ENCODE assay signal across 1 cellular context in the genomic region with DNA sequence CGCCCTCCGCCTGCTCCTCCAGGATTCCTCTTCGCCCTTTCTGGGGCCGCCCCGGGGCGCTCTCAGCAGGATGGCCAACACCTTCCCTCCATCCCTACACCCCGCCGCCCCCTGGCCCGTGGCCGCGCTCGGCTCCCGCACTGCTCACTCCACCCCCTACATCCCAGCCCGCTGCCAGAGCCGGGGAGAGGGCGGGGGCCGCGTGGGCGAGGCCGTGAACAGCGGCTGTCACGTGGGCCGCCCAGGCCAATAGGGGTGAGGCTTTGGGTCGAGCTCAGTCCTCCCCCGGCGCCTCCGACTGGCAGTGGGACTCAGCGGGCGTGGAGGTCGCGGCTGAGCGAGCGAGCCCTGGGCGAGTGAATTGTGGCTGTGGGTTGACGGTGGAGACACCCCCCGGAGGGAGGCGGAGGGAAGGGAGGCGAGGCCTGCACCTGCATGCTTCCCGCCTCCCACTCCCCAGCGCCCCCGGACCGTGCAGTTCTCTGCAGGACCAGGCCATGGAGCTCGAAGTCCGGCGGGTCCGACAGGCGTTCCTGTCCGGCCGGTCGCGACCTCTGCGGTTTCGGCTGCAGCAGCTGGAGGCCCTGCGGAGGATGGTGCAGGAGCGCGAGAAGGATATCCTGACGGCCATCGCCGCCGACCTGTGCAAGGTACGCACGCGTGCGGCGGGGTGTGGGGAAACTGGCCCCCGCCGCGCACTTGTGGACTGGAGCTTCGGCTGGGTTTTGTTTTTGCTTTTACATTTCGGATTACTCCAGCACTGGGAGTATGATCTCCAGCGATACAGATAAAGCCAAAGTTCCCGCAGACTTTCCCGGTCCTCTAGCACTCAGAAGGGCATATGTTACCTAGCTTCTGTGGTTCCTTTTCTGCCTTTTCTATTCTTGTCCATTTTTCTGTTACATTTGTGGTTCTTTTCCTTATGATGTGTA.
TF ChIP-seq lines count a peak whose summit lies in the region.

A gene (plus strand): TSS at position 277 of the 932 bp plus-strand sequence. CDS start 221 bp downstream, at position 498.

TF ChIP-seq in GM12878, 131 proteins besides CTCF, POLR2A, EP300 and RAD21 (continued from another document):
- TF ChIP-seq CEBPB (IDR thresholded peaks at IDR 0.05; ENCODE audit: borderline replicate concordance in 1 of 2, low read depth in 2 of 2, low read length in 2 of 2), result no peak
- no peak for TF ChIP-seq GABPA (IDR thresholded peaks at IDR 0.05; ENCODE audit: low read depth)
- TF ChIP-seq NR2C2 (IDR thresholded peaks at IDR 0.05; ENCODE audit: borderline replicate concordance, control insufficient read depth, insufficient read length, low read depth), result no peak
- peak; percentile 36; the same call in 1 of the 2 replicates for TF ChIP-seq TCF3 (IDR thresholded peaks at IDR 0.05; ENCODE audit: borderline replicate concordance, insufficient read depth, low read depth, low read length)
- TF ChIP-seq, protein P1, sequence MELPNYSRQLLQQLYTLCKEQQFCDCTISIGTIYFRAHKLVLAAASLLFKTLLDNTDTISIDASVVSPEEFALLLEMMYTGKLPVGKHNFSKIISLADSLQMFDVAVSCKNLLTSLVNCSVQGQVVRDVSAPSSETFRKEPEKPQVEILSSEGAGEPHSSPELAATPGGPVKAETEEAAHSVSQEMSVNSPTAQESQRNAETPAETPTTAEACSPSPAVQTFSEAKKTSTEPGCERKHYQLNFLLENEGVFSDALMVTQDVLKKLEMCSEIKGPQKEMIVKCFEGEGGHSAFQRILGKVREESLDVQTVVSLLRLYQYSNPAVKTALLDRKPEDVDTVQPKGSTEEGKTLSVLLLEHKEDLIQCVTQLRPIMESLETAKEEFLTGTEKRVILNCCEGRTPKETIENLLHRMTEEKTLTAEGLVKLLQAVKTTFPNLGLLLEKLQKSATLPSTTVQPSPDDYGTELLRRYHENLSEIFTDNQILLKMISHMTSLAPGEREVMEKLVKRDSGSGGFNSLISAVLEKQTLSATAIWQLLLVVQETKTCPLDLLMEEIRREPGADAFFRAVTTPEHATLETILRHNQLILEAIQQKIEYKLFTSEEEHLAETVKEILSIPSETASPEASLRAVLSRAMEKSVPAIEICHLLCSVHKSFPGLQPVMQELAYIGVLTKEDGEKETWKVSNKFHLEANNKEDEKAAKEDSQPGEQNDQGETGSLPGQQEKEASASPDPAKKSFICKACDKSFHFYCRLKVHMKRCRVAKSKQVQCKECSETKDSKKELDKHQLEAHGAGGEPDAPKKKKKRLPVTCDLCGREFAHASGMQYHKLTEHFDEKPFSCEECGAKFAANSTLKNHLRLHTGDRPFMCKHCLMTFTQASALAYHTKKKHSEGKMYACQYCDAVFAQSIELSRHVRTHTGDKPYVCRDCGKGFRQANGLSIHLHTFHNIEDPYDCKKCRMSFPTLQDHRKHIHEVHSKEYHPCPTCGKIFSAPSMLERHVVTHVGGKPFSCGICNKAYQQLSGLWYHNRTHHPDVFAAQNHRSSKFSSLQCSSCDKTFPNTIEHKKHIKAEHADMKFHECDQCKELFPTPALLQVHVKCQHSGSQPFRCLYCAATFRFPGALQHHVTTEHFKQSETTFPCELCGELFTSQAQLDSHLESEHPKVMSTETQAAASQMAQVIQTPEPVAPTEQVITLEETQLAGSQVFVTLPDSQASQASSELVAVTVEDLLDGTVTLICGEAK (IDR thresholded peaks at IDR 0.05; ENCODE audit: borderline replicate concordance), result no peak
- TF ChIP-seq, protein P2, sequence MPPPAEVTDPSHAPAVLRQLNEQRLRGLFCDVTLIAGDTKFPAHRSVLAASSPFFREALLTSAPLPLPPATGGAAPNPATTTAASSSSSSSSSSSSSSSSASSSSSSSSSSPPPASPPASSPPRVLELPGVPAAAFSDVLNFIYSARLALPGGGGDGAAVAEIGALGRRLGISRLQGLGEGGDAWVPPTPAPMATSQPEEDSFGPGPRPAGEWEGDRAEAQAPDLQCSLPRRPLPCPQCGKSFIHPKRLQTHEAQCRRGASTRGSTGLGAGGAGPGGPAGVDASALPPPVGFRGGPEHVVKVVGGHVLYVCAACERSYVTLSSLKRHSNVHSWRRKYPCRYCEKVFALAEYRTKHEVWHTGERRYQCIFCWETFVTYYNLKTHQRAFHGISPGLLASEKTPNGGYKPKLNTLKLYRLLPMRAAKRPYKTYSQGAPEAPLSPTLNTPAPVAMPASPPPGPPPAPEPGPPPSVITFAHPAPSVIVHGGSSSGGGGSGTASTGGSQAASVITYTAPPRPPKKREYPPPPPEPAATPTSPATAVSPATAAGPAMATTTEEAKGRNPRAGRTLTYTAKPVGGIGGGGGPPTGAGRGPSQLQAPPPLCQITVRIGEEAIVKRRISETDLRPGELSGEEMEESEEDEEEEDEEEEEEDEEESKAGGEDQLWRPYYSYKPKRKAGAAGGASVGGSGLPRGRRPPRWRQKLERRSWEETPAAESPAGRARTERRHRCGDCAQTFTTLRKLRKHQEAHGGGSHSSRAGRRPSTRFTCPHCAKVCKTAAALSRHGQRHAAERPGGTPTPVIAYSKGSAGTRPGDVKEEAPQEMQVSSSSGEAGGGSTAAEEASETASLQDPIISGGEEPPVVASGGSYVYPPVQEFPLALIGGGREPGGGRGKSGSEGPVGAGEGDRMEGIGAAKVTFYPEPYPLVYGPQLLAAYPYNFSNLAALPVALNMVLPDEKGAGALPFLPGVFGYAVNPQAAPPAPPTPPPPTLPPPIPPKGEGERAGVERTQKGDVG (CRISPR knock-in tag; IDR thresholded peaks at IDR 0.05), result no peak
- no peak for TF ChIP-seq BMI1 (IDR thresholded peaks at IDR 0.05; ENCODE audit: borderline replicate concordance)
- TF ChIP-seq, protein P3, sequence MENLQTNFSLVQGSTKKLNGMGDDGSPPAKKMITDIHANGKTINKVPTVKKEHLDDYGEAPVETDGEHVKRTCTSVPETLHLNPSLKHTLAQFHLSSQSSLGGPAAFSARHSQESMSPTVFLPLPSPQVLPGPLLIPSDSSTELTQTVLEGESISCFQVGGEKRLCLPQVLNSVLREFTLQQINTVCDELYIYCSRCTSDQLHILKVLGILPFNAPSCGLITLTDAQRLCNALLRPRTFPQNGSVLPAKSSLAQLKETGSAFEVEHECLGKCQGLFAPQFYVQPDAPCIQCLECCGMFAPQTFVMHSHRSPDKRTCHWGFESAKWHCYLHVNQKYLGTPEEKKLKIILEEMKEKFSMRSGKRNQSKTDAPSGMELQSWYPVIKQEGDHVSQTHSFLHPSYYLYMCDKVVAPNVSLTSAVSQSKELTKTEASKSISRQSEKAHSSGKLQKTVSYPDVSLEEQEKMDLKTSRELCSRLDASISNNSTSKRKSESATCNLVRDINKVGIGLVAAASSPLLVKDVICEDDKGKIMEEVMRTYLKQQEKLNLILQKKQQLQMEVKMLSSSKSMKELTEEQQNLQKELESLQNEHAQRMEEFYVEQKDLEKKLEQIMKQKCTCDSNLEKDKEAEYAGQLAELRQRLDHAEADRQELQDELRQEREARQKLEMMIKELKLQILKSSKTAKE (IDR thresholded peaks at IDR 0.05; ENCODE audit: low read depth, poor library complexity, severe bottlenecking), result no peak
- TF ChIP-seq, protein P4, sequence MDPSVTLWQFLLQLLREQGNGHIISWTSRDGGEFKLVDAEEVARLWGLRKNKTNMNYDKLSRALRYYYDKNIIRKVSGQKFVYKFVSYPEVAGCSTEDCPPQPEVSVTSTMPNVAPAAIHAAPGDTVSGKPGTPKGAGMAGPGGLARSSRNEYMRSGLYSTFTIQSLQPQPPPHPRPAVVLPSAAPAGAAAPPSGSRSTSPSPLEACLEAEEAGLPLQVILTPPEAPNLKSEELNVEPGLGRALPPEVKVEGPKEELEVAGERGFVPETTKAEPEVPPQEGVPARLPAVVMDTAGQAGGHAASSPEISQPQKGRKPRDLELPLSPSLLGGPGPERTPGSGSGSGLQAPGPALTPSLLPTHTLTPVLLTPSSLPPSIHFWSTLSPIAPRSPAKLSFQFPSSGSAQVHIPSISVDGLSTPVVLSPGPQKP (IDR thresholded peaks at IDR 0.05; ENCODE audit: low read depth, low read length), result no peak
- TF ChIP-seq BCL11A (IDR thresholded peaks at IDR 0.05; ENCODE audit: low read depth, low read length), result no peak
- peak; percentile 76; the same call in 1 of the 2 replicates for TF ChIP-seq SMAD5 (IDR thresholded peaks at IDR 0.05; ENCODE audit: low read depth)
- TF ChIP-seq SMARCA5 (IDR thresholded peaks at IDR 0.05), result peak; percentile 37; the same call in 1 of the 2 replicates
- TF ChIP-seq, protein P5, sequence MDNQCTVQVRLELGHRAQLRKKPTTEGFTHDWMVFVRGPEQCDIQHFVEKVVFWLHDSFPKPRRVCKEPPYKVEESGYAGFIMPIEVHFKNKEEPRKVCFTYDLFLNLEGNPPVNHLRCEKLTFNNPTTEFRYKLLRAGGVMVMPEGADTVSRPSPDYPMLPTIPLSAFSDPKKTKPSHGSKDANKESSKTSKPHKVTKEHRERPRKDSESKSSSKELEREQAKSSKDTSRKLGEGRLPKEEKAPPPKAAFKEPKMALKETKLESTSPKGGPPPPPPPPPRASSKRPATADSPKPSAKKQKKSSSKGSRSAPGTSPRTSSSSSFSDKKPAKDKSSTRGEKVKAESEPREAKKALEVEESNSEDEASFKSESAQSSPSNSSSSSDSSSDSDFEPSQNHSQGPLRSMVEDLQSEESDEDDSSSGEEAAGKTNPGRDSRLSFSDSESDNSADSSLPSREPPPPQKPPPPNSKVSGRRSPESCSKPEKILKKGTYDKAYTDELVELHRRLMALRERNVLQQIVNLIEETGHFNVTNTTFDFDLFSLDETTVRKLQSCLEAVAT (IDR thresholded peaks at IDR 0.05), result peak; percentile 61; the same call in 1 of the 2 replicates
- TF ChIP-seq, protein P6, sequence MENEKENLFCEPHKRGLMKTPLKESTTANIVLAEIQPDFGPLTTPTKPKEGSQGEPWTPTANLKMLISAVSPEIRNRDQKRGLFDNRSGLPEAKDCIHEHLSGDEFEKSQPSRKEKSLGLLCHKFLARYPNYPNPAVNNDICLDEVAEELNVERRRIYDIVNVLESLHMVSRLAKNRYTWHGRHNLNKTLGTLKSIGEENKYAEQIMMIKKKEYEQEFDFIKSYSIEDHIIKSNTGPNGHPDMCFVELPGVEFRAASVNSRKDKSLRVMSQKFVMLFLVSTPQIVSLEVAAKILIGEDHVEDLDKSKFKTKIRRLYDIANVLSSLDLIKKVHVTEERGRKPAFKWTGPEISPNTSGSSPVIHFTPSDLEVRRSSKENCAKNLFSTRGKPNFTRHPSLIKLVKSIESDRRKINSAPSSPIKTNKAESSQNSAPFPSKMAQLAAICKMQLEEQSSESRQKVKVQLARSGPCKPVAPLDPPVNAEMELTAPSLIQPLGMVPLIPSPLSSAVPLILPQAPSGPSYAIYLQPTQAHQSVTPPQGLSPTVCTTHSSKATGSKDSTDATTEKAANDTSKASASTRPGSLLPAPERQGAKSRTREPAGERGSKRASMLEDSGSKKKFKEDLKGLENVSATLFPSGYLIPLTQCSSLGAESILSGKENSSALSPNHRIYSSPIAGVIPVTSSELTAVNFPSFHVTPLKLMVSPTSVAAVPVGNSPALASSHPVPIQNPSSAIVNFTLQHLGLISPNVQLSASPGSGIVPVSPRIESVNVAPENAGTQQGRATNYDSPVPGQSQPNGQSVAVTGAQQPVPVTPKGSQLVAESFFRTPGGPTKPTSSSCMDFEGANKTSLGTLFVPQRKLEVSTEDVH (IDR thresholded peaks at IDR 0.05; ENCODE audit: low read depth, partially characterized antibody), result no peak
- TF ChIP-seq NFXL1 (IDR thresholded peaks at IDR 0.05; ENCODE audit: borderline replicate concordance), result no peak
